42 cellular contexts compared by ENCODE assay signal in the genomic region with DNA sequence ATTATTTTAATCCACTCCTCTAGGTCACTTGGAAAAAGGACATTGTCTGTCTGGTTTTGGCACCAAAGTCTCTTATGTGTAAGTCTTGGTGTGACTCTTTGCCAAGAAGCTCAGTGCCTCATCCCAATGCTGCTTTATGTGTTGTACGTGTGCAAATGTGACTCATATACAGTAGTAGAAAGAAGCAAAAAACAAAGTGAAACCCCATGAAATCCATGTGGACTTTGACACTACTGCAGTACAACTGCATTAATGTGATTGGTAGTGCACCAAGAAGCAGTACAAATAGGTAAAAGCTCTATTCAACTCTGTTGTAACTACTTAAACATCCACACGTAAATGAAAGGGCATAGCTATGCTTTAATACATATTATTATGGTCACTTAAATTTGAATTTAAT. TPM values are rescaled to one million over a fixed set of nuclear protein-coding genes. Genes with fewer than 3 reads are reported as not detected.
"Had no signal": no experiment of that assay in that cellular context is flagged by ENCODE, and none has a peak within 500 bp of the region (broad histone marks: within the 10 kb centered on the region; RNA-seq: fewer than 3 reads in every experiment).

No MANE protein-coding gene starts in this region.

- H3K27ac ChIP-seq: adrenal gland, ascending aorta, body of pancreas, brain microvascular endothelial cell, breast epithelium, cardiac muscle cell had no signal

- H3K27me3 Mint-ChIP-seq: activated naive CD4-positive, alpha-beta T cell treated with anti-CD3 and anti-CD28 coated beads, Interleukin-2, amount 10 ng/mL, durations not matched to agents 7 days and 5 days; activated naive CD4-positive, alpha-beta T cell treated with anti-CD3 and anti-CD28 coated beads, Interleukin-2, amount 50 U/mL, for 24 hours; activated naive CD8-positive, alpha-beta T cell; activated naive CD8-positive, alpha-beta T cell treated with anti-CD3 and anti-CD28 coated beads for 36 hours; activated naive CD8-positive, alpha-beta T cell treated with anti-CD3 and anti-CD28 coated beads, Interleukin-2, amount 10 ng/mL, durations not matched to agents 7 days and 5 days; activated naive CD8-positive, alpha-beta T cell treated with anti-CD3 and anti-CD28 coated beads, Interleukin-2, amount 50 U/mL, for 24 hours; activated T-cell treated with anti-CD3 and anti-CD28 coated beads, Interleukin-2, amount 50 U/mL, for 24 hours; activated T-helper 17 cell treated with anti-CD3 and anti-CD28 coated beads, Interleukin-2, amount 50 U/mL, for 72 hours; brain; central memory CD8-positive, alpha-beta T cell had no signal

- H3K27me3 ChIP-seq: adrenal gland, ascending aorta, body of pancreas, brain microvascular endothelial cell, breast epithelium, cardiac muscle cell had no signal

- FAIRE-seq: astrocyte, bronchial epithelial cell had no signal

- H3K36me3 Mint-ChIP-seq: activated naive CD4-positive, alpha-beta T cell treated with anti-CD3 and anti-CD28 coated beads, Interleukin-2, amount 10 ng/mL, durations not matched to agents 7 days and 5 days; activated naive CD4-positive, alpha-beta T cell treated with anti-CD3 and anti-CD28 coated beads, Interleukin-2, amount 50 U/mL, for 72 hours; brain had no signal

- H3K36me3 ChIP-seq: adrenal gland, ascending aorta, brain microvascular endothelial cell, breast epithelium, cardiac muscle cell had no signal

- H3K9me3 Mint-ChIP-seq: activated naive CD4-positive, alpha-beta T cell treated with anti-CD3 and anti-CD28 coated beads for 36 hours; activated naive CD4-positive, alpha-beta T cell treated with anti-CD3 and anti-CD28 coated beads, Interleukin-2, amount 10 ng/mL, durations not matched to agents 7 days and 5 days; activated naive CD4-positive, alpha-beta T cell treated with anti-CD3 and anti-CD28 coated beads, Interleukin-2, amount 50 U/mL, for 24 hours; activated naive CD4-positive, alpha-beta T cell treated with anti-CD3 and anti-CD28 coated beads, Interleukin-2, amount 50 U/mL, for 72 hours; activated naive CD8-positive, alpha-beta T cell treated with anti-CD3 and anti-CD28 coated beads for 36 hours; activated naive CD8-positive, alpha-beta T cell treated with anti-CD3 and anti-CD28 coated beads, Interleukin-2, amount 10 ng/mL, durations not matched to agents 7 days and 5 days; activated naive CD8-positive, alpha-beta T cell treated with anti-CD3 and anti-CD28 coated beads, Interleukin-2, amount 50 U/mL, for 24 hours; activated T-cell treated with anti-CD3 and anti-CD28 coated beads, Interleukin-2, amount 50 U/mL, for 24 hours; activated T-cell treated with anti-CD3 and anti-CD28 coated beads, Interleukin-2, amount 50 U/mL, for 4 hours; activated T-cell treated with anti-CD3 and anti-CD28 coated beads, Interleukin-2, amount 50 U/mL, for 72 hours; activated T-helper 1 cell treated with anti-CD3 and anti-CD28 coated beads, Interleukin-12 subunit alpha, Interleukin-12 subunit beta, Interleukin-2, Interleukin-4 antibody, amounts not matched to agents 30 ng/mL and 10 ng/mL and 1 ng/mL, durations not matched to agents 14 hours and 24 hours and 36 hours; activated T-helper 17 cell treated with anti-CD3 and anti-CD28 coated beads, Interleukin-2, amount 50 U/mL, for 72 hours; activated T-helper 2 cell treated with anti-CD3 and anti-CD28 coated beads, Interferon-gamma antibody, Interleukin-2, Interleukin-4, amounts not matched to agents 10 μg/mL and 5 μg/mL and 100 μg/mL, durations not matched to agents 14 hours and 24 hours and 36 hours; brain; central memory CD8-positive, alpha-beta T cell had no signal

- H3K9me3 ChIP-seq: adrenal gland, ascending aorta, body of pancreas, breast epithelium had no signal

- H3K27ac Mint-ChIP-seq: activated naive CD4-positive, alpha-beta T cell treated with anti-CD3 and anti-CD28 coated beads for 36 hours; activated naive CD4-positive, alpha-beta T cell treated with anti-CD3 and anti-CD28 coated beads, Interleukin-2, amount 10 ng/mL, durations not matched to agents 7 days and 5 days; activated naive CD4-positive, alpha-beta T cell treated with anti-CD3 and anti-CD28 coated beads, Interleukin-2, amount 50 U/mL, for 24 hours; activated naive CD4-positive, alpha-beta T cell treated with anti-CD3 and anti-CD28 coated beads, Interleukin-2, amount 50 U/mL, for 72 hours; activated naive CD8-positive, alpha-beta T cell; activated naive CD8-positive, alpha-beta T cell treated with anti-CD3 and anti-CD28 coated beads for 36 hours; activated naive CD8-positive, alpha-beta T cell treated with anti-CD3 and anti-CD28 coated beads, Interleukin-2, amount 10 ng/mL, durations not matched to agents 7 days and 5 days; activated naive CD8-positive, alpha-beta T cell treated with anti-CD3 and anti-CD28 coated beads, Interleukin-2, amount 50 U/mL, for 24 hours; activated T-cell treated with anti-CD3 and anti-CD28 coated beads, Interleukin-2, amount 50 U/mL, for 24 hours; activated T-cell treated with anti-CD3 and anti-CD28 coated beads, Interleukin-2, amount 50 U/mL, for 72 hours; activated T-helper 1 cell treated with anti-CD3 and anti-CD28 coated beads, Interleukin-12 subunit alpha, Interleukin-12 subunit beta, Interleukin-2, Interleukin-4 antibody, amounts not matched to agents 30 ng/mL and 10 ng/mL and 1 ng/mL, durations not matched to agents 14 hours and 24 hours and 36 hours; activated T-helper 17 cell treated with anti-CD3 and anti-CD28 coated beads, Interleukin-2, amount 50 U/mL, for 72 hours; activated T-helper 2 cell treated with anti-CD3 and anti-CD28 coated beads, Interferon-gamma antibody, Interleukin-2, Interleukin-4, amounts not matched to agents 10 μg/mL and 5 μg/mL and 100 μg/mL, durations not matched to agents 14 hours and 24 hours and 36 hours; brain had no signal

- DNase-seq: activated effector memory CD4-positive, alpha-beta T cell treated with anti-CD3 and anti-CD28 coated beads, Interleukin-2, amount 50 U/mL, for 16 hours; activated effector memory CD4-positive, alpha-beta T cell treated with Interleukin-2 at 50 U/mL for 16 hours; activated gamma-delta T cell; activated gamma-delta T cell treated with Interleukin-2 at 50 U/mL for 16 hours; activated naive CD4-positive, alpha-beta T cell; activated naive CD4-positive, alpha-beta T cell treated with anti-CD3 and anti-CD28 coated beads for 36 hours; activated naive CD4-positive, alpha-beta T cell treated with anti-CD3 and anti-CD28 coated beads, Interleukin-2, amount 10 ng/mL, durations not matched to agents 7 days and 5 days; activated naive CD4-positive, alpha-beta T cell treated with anti-CD3 and anti-CD28 coated beads, Interleukin-2, amount 50 U/mL, for 16 hours; activated naive CD8-positive, alpha-beta T cell treated with anti-CD3 and anti-CD28 coated beads for 36 hours; activated naive CD8-positive, alpha-beta T cell treated with anti-CD3 and anti-CD28 coated beads, Interleukin-2, amount 10 ng/mL, durations not matched to agents 7 days and 5 days; activated naive CD8-positive, alpha-beta T cell treated with anti-CD3 and anti-CD28 coated beads, Interleukin-2, amount 50 U/mL, for 24 hours; activated T-cell treated with anti-CD3 and anti-CD28 coated beads, Interleukin-2, amount 50 U/mL, for 1 hour; activated T-cell treated with anti-CD3 and anti-CD28 coated beads, Interleukin-2, amount 50 U/mL, for 24 hours; activated T-cell treated with anti-CD3 and anti-CD28 coated beads, Interleukin-2, amount 50 U/mL, for 4 hours; activated T-cell treated with anti-CD3 and anti-CD28 coated beads, Interleukin-2, amount 50 U/mL, for 48 hours; activated T-cell treated with anti-CD3 and anti-CD28 coated beads, Interleukin-2, amount 50 U/mL, for 72 hours; adrenal gland; amniotic stem cell; amygdala; anterior cingulate cortex; aorta; body of pancreas; brain microvascular endothelial cell; caudate nucleus; central memory CD4-positive, alpha-beta T cell; cerebellar nuclear complex had no signal

- H3K4me1 Mint-ChIP-seq: activated naive CD4-positive, alpha-beta T cell treated with anti-CD3 and anti-CD28 coated beads, Interleukin-2, amount 10 ng/mL, durations not matched to agents 7 days and 5 days; activated naive CD4-positive, alpha-beta T cell treated with anti-CD3 and anti-CD28 coated beads, Interleukin-2, amount 50 U/mL, for 24 hours; activated naive CD8-positive, alpha-beta T cell treated with anti-CD3 and anti-CD28 coated beads for 36 hours; activated naive CD8-positive, alpha-beta T cell treated with anti-CD3 and anti-CD28 coated beads, Interleukin-2, amount 10 ng/mL, durations not matched to agents 7 days and 5 days; activated naive CD8-positive, alpha-beta T cell treated with anti-CD3 and anti-CD28 coated beads, Interleukin-2, amount 50 U/mL, for 24 hours; activated T-helper 17 cell treated with anti-CD3 and anti-CD28 coated beads, Interleukin-2, amount 50 U/mL, for 72 hours; brain; central memory CD8-positive, alpha-beta T cell had no signal

- H3K4me1 ChIP-seq: adrenal gland, ascending aorta, body of pancreas, breast epithelium had no signal

- H3K4me3 ChIP-seq: adrenal gland, ascending aorta, body of pancreas, breast epithelium, cardiac muscle cell had no signal

- ATAC-seq: activated naive CD4-positive, alpha-beta T cell treated with anti-CD3 and anti-CD28 coated beads, Interleukin-2, amount 50 U/mL, for 72 hours; activated naive CD8-positive, alpha-beta T cell treated with anti-CD3 and anti-CD28 coated beads, Interleukin-2, amount 50 U/mL, for 24 hours; activated T-cell treated with anti-CD3 and anti-CD28 coated beads, Interleukin-2, amount 50 U/mL, for 4 hours; activated T-cell treated with anti-CD3 and anti-CD28 coated beads, Interleukin-2, amount 50 U/mL, for 72 hours; activated T-helper 17 cell treated with anti-CD3 and anti-CD28 coated beads, Interleukin-2, amount 50 U/mL, for 72 hours; body of pancreas had no signal

- H3K4me3 Mint-ChIP-seq: activated naive CD4-positive, alpha-beta T cell treated with anti-CD3 and anti-CD28 coated beads for 36 hours; activated naive CD4-positive, alpha-beta T cell treated with anti-CD3 and anti-CD28 coated beads, Interleukin-2, amount 10 ng/mL, durations not matched to agents 7 days and 5 days; activated naive CD4-positive, alpha-beta T cell treated with anti-CD3 and anti-CD28 coated beads, Interleukin-2, amount 50 U/mL, for 24 hours; activated naive CD8-positive, alpha-beta T cell; activated naive CD8-positive, alpha-beta T cell treated with anti-CD3 and anti-CD28 coated beads for 36 hours; activated naive CD8-positive, alpha-beta T cell treated with anti-CD3 and anti-CD28 coated beads, Interleukin-2, amount 10 ng/mL, durations not matched to agents 7 days and 5 days; activated naive CD8-positive, alpha-beta T cell treated with anti-CD3 and anti-CD28 coated beads, Interleukin-2, amount 50 U/mL, for 24 hours; activated T-cell treated with anti-CD3 and anti-CD28 coated beads, Interleukin-2, amount 50 U/mL, for 24 hours; activated T-cell treated with anti-CD3 and anti-CD28 coated beads, Interleukin-2, amount 50 U/mL, for 4 hours; activated T-cell treated with anti-CD3 and anti-CD28 coated beads, Interleukin-2, amount 50 U/mL, for 72 hours; activated T-helper 1 cell treated with anti-CD3 and anti-CD28 coated beads, Interleukin-12 subunit alpha, Interleukin-12 subunit beta, Interleukin-2, Interleukin-4 antibody, amounts not matched to agents 30 ng/mL and 10 ng/mL and 1 ng/mL, durations not matched to agents 14 hours and 24 hours and 36 hours; activated T-helper 17 cell treated with anti-CD3 and anti-CD28 coated beads, Interleukin-2, amount 50 U/mL, for 72 hours; brain; central memory CD8-positive, alpha-beta T cell had no signal

RNA-seq across cellular contexts. Expression of a gene that starts 59.6 kb away (rescaled TPM):
- total RNA-seq: aorta, ascending aorta, body of pancreas, cardiac muscle cell, cardiac septum, cerebellum, chondrocyte had no signal
- polyA plus RNA-seq: cardiac muscle cell had no signal
